23 cellular contexts compared by ENCODE assay signal in the genomic region with DNA sequence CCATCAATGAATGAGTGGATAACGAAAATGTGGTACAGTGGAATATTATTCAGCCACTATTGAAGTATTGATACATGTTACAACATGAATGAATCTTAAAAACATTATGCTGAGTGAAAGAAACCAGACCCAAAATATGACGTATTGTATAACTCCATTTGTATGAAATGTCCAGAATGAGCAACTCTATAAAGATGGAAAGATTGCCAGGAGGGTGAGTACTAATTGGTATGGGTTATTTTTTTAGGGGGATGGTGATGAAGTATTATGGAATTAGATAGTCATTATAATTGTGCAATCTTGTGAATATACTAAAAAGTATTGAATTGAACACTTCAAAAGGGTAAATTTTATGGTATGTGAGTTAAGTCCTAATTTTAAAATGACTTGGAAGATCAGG.
"Had no signal": no experiment of that assay in that cellular context is flagged by ENCODE, and none has a peak within 500 bp of the region (broad histone marks: within the 10 kb centered on the region; RNA-seq: fewer than 3 reads in every experiment).

No MANE protein-coding gene starts in this region.

- ATAC-seq: psoas muscle; right cardiac atrium; right lobe of liver; stimulated activated effector memory CD8-positive, alpha-beta T cell treated with anti-CD3 and anti-CD28 coated beads, Interleukin-12 subunit alpha, Interleukin-12 subunit beta, amount 100 ng/mL, for 72 hours; stimulated activated naive B cell treated with anti-CD40 and anti-IgM and Interleukin-4, amounts not matched to agents 10 μg/mL and 1 μg/mL and 100 μg/mL, for 72 hours had no signal

- H3K9me3 ChIP-seq: ovary, psoas muscle, right lobe of liver, sigmoid colon, stomach, thoracic aorta, thyroid gland, tibial nerve, upper lobe of left lung, vagina had no signal

- H3K4me2 ChIP-seq: neural progenitor cell had no signal

- H3K4me1 ChIP-seq: neural progenitor cell, parathyroid adenoma, psoas muscle, right lobe of liver, sigmoid colon, thyroid gland, tibial nerve, upper lobe of left lung, vagina had no signal

- H3K4me3 ChIP-seq: neural progenitor cell, ovary, psoas muscle, right lobe of liver, sigmoid colon, stomach, thoracic aorta, thyroid gland, tibial nerve, upper lobe of left lung, vagina had no signal

- H3K79me2 ChIP-seq: parathyroid adenoma had no signal

- H2AFZ ChIP-seq: neural progenitor cell, parathyroid adenoma had no signal

- DNase-seq: occipital lobe; ovary; posterior cingulate gyrus; psoas muscle; right cardiac atrium; right lobe of liver; sigmoid colon; small intestine; stimulated activated CD4-positive, alpha-beta T cell treated with anti-CD3 and anti-CD28 coated beads, Interleukin-15, amount 100 ng/mL, for 24 hours; stimulated activated CD4-positive, alpha-beta T cell treated with anti-CD3 and anti-CD28 coated beads, Interleukin-2, amount 100 ng/mL, for 24 hours; stimulated activated CD4-positive, alpha-beta T cell treated with anti-CD3 and anti-CD28 coated beads, Interleukin-2, amount 100 ng/mL, for 48 hours; stimulated activated CD4-positive, alpha-beta T cell treated with anti-CD3 and anti-CD28 coated beads, Interleukin-4, amount 100 ng/mL, for 24 hours; stimulated activated naive B cell treated with anti-CD40 and anti-IgM and Interleukin-4, amounts not matched to agents 10 μg/mL and 1 μg/mL and 100 μg/mL, for 72 hours; stimulated activated naive CD4-positive, alpha-beta T cell treated with Interleukin-2 at 50 U/mL for 16 hours; stomach; thyroid gland had no signal

- H3K27me3 ChIP-seq: neural progenitor cell, ovary, right lobe of liver, sigmoid colon, thyroid gland, tibial nerve, upper lobe of left lung, vagina had no signal

- H3K36me3 ChIP-seq: neural progenitor cell, ovary, right lobe of liver, sigmoid colon, stomach, thoracic aorta, thyroid gland, tibial nerve, upper lobe of left lung, vagina had no signal

- H3K9ac ChIP-seq: neural progenitor cell, parathyroid adenoma had no signal

- H3K27ac ChIP-seq: neural progenitor cell, ovary, parathyroid adenoma, psoas muscle, right lobe of liver, sigmoid colon, stomach, thoracic aorta, thyroid gland, tibial nerve, upper lobe of left lung, vagina had no signal
